ENCODE assay signal across 14 cellular contexts in the genomic region with DNA sequence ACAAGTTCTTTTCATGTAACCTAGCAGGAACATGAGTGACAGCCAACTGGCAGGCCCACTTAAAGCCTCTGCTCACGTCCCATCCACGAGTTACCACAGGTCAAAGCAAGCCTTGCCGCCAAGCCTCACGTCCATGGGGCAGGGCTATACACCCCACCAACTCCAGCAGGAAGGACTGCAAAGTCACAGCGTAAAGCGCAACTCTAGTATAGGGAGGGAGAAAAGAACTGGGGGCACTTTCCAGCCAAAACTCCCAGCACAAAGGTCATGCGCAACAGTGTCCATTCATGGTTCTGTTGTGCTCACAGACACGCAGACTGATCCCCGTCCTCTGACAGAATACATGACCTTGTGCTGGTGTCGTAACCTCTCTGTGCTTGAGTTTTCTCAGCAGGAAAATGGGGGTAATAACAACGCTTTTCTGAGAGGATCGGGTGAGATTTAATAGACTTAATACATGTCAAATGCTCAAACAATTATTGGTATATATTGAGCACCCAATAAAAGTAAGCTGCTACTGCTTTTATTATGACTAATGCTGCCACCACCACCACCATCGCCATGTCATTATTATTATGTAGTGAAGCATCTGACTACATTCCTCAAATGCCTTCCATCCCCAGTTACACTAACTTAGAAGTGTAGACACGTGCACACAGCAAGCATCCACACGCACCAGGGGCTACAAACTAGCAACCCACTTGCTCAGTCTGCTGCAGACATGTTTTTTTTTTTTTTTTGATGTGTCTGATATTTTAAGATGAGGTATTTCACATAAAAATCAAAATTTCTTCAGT.
DNase-seq lines count a peak whose midpoint lies in the region; TF ChIP-seq lines count a peak whose summit lies in the region.
"Had no signal": no experiment of that assay in that cellular context is flagged by ENCODE, and none has a peak within 500 bp of the region (broad histone marks: within the 10 kb centered on the region; RNA-seq: fewer than 3 reads in every experiment).

No MANE protein-coding gene starts in this region.

- TF ChIP-seq CTCF in Peyer's patch (IDR thresholded peaks at IDR 0.05), result no peak
- no peak for TF ChIP-seq CTCF in epithelial cell of esophagus (IDR thresholded peaks at IDR 0.05; ENCODE audit: insufficient read depth, low read depth, low read length, missing control alignments)
- no peak for TF ChIP-seq CTCF in retinal pigment epithelial cell (conservative IDR thresholded peaks at IDR 0.05; ENCODE audit: low read depth, low read length)

- H3K27me3 ChIP-seq in Peyer's patch, result no peaks in the 10 kb centered on the region

- H3K4me1 ChIP-seq in Peyer's patch, result no peaks in the 10 kb centered on the region
- H3K4me1 ChIP-seq: parathyroid adenoma had no signal

- TF ChIP-seq POLR2A in Peyer's patch (IDR thresholded peaks at IDR 0.05), result no peak

- H3K27ac ChIP-seq in Peyer's patch, result no peak overlapping the region
- H3K27ac ChIP-seq: parathyroid adenoma had no signal

- DNase-seq in ELR (ENCODE audit: low read depth), result peak; percentile 80
- DNase-seq in Peyer's patch, result peak in 2 of 3 donors; percentile 19 to 26
- peak; percentile 37 for DNase-seq in epithelial cell of esophagus (ENCODE audit: low read depth)
- peak; percentile 54 for DNase-seq in retinal pigment epithelial cell (ENCODE audit: low read depth)
- no peak for DNase-seq in activated CD4-positive, alpha-beta T cell treated with anti-CD3 and anti-CD28 coated beads for 1 hour
- DNase-seq in NCI-H446 (lab: John Stamatoyannopoulos, UW), result no peak
- DNase-seq in stimulated activated CD4-positive, alpha-beta T cell treated with anti-CD3 and anti-CD28 coated beads, Interleukin-4, amount 100 ng/mL, for 1 hour, result no peak
- DNase-seq: activated CD4-positive, alpha-beta T cell treated with anti-CD3 and anti-CD28 coated beads for 48 hours; activated T-cell treated with anti-CD3 and anti-CD28 coated beads for 4 hours; CD4-positive, alpha-beta memory T cell; mucosa of descending colon; NCI-H187; NCI-H526 had no signal

- H3K4me3 ChIP-seq in Peyer's patch (no peak overlapping the region), epithelial cell of esophagus (ENCODE audit: low read length) (no peak overlapping the region), retinal pigment epithelial cell (ENCODE audit: low read length) (no peak overlapping the region)
- H3K4me3 ChIP-seq: mucosa of descending colon had no signal

- H3K9me3 ChIP-seq in Peyer's patch, result no peaks in the 10 kb centered on the region
- H3K9me3 ChIP-seq: mucosa of descending colon had no signal

- no peaks in the 10 kb centered on the region for H3K36me3 ChIP-seq in Peyer's patch

Comparison
In these comparisons a context has a peak if more than half of its experiments do, and no peak if none do; other contexts are left out.
1. DNase-seq: peak in ELR (single experiment), Peyer's patch (2 of 3), epithelial cell of esophagus (single experiment) and retinal pigment epithelial cell (single experiment); none in activated CD4-positive, alpha-beta T cell treated with anti-CD3 and anti-CD28 coated beads for 1 hour (single experiment), NCI-H446 (0 of 2) and stimulated activated CD4-positive, alpha-beta T cell treated with anti-CD3 and anti-CD28 coated beads, Interleukin-4, amount 100 ng/mL, for 1 hour (single experiment).